Comparison of ENCODE assay signal across 15 cellular contexts in genomic region chr4:120765271-120765985, GRCh38.
DNase-seq lines count a peak whose midpoint lies in the region; ATAC-seq and TF ChIP-seq lines count a peak whose summit lies in the region.
"Had no signal": no experiment of that assay in that cellular context is flagged by ENCODE, and none has a peak within 500 bp of the region (broad histone marks: within the 10 kb centered on the region; RNA-seq: fewer than 3 reads in every experiment).

No MANE protein-coding gene starts in this region.

- no peaks in the 10 kb centered on the region for H3K27me3 ChIP-seq in heart left ventricle
- H3K27me3 ChIP-seq: ascending aorta, vagina had no signal

- H3K36me3 ChIP-seq in heart left ventricle = no peaks in the 10 kb centered on the region
- H3K36me3 ChIP-seq: ascending aorta, vagina had no signal

- H3K9me3 ChIP-seq in heart left ventricle = no peaks in the 10 kb centered on the region
- H3K9me3 ChIP-seq: ascending aorta, vagina had no signal

- peaks cover 0 to 17% (median 1%) of the 10 kb centered on the region in 12 donors for H3K4me1 ChIP-seq in heart left ventricle
- H3K4me1 ChIP-seq: ascending aorta, vagina had no signal

- DNase-seq in heart left ventricle (no peak), NCI-H524 treated with DMSO at 0.1 percent for 48 hours (lab: John Stamatoyannopoulos, UW) (no peak), NCI-H2227 (lab: John Stamatoyannopoulos, UW; ENCODE audit: unreplicated experiment) (no peak)
- DNase-seq: activated T-cell treated with anti-CD3 and anti-CD28 coated beads, Interleukin-2, amount 50 U/mL, for 48 hours; effector CD8-positive, alpha-beta T cell; foreskin melanocyte; kidney; naive thymus-derived CD8-positive, alpha-beta T cell had no signal

- WGBS in heart left ventricle, 4 donors = 36 to 63% (median 45%) methylated on average over 4 of the region's 4 CpGs

- intact Hi-C loops in heart left ventricle (cut with DNase I) = no loop called here

- ATAC-seq in GM18502 (IDR thresholded peaks at IDR 0.05; ENCODE audit: poor library complexity, unreplicated experiment) (peak; percentile 86), GM21390 (IDR thresholded peaks at IDR 0.05; ENCODE audit: unreplicated experiment) (peak; percentile 79), HG03108 (IDR thresholded peaks at IDR 0.05; ENCODE audit: unreplicated experiment) (peak; percentile 40), heart left ventricle (peak; percentile 92 to 98 (median 94)), HG02981 (IDR thresholded peaks at IDR 0.05; ENCODE audit: unreplicated experiment) (no peak), HG03354 (IDR thresholded peaks at IDR 0.05; ENCODE audit: poor library complexity, severe bottlenecking, unreplicated experiment) (no peak)
- ATAC-seq: naive thymus-derived CD8-positive, alpha-beta T cell had no signal

- TF ChIP-seq CTCF in heart left ventricle (IDR thresholded peaks at IDR 0.05) = no peak

- TF ChIP-seq POLR2A in heart left ventricle (IDR thresholded peaks at IDR 0.05) = no peak

- H3K4me3 ChIP-seq in heart left ventricle = no peak overlapping the region
- H3K4me3 ChIP-seq: ascending aorta, vagina had no signal

- peak overlapping the region; percentile 14 to 86 (median 70) for H3K27ac ChIP-seq in heart left ventricle
- H3K27ac ChIP-seq: ascending aorta, vagina had no signal

Comparison
In these comparisons a context has a peak if more than half of its experiments do, and no peak if none do; other contexts are left out.
1. ATAC-seq: peak in GM18502 (single experiment), GM21390 (single experiment), HG03108 (single experiment) and heart left ventricle (4 of 4); none in HG02981 (single experiment) and HG03354 (single experiment).